In genomic region chr1:18480315-18481189, GRCh38 we compare ENCODE assay signal across 11 cellular contexts. TPM values are rescaled to one million over a fixed set of nuclear protein-coding genes. Genes with fewer than 3 reads are reported as not detected.
A peak's percentile ranks its signal among the peaks of the same experiment; 100 is the strongest.
DNase-seq lines count a peak whose midpoint lies in the region; ATAC-seq, FAIRE-seq and TF ChIP-seq lines count a peak whose summit lies in the region.
"Had no signal": no experiment of that assay in that cellular context is flagged by ENCODE, and none has a peak within 500 bp of the region (broad histone marks: within the 10 kb centered on the region; RNA-seq: fewer than 3 reads in every experiment).

Gene KLHDC7A (plus strand): TSS chr1:18480930. CDS start chr1:18480982, 52 bp downstream.

- H3K4me1 ChIP-seq in small intestine (ENCODE audit: control insufficient read depth in 2 of 2, insufficient read depth in 1 of 2, low read depth in 1 of 2, low read length in 1 of 2) = no peaks in the 10 kb centered on the region
- H3K4me1 ChIP-seq in aorta (ENCODE audit: control insufficient read depth in 1 of 2, insufficient read depth in 2 of 2, low read length in 2 of 2) = no peaks in the 10 kb centered on the region

- H3K27me3 Mint-ChIP-seq in CD4-positive, alpha-beta T cell = peaks cover 42% of the 10 kb centered on the region

- no peak within 1 kb of the TSS for H3K4me3 Mint-ChIP-seq in CD4-positive, alpha-beta T cell
- H3K4me3 Mint-ChIP-seq: natural killer cell had no signal

- no peaks in the 10 kb centered on the region for H3K9me3 Mint-ChIP-seq in CD4-positive, alpha-beta T cell
- H3K9me3 Mint-ChIP-seq: natural killer cell had no signal

- H3K27me3 ChIP-seq in small intestine (ENCODE audit: control insufficient read depth in 2 of 2, insufficient read depth in 2 of 2, low read length in 2 of 2) = no peaks in the 10 kb centered on the region
- no peaks in the 10 kb centered on the region for H3K27me3 ChIP-seq in aorta (ENCODE audit: control insufficient read depth in 1 of 2, insufficient read depth in 2 of 2, low read length in 1 of 2)
- H3K27me3 ChIP-seq in CD4-positive, alpha-beta T cell (ENCODE audit: control insufficient read depth, insufficient read depth, low read length) = peaks cover 7% of the 10 kb centered on the region

- intact Hi-C loops in aorta (cut with DNase I) = no loop called here
- intact Hi-C loops in CD4-positive, alpha-beta T cell (cut with DNase I, micrococcal nuclease) = no loop called here

- ATAC-seq in aorta (ENCODE audit: low FRiP score) = no peak
- ATAC-seq in GM19351 (IDR thresholded peaks at IDR 0.05; ENCODE audit: unreplicated experiment) = no peak
- ATAC-seq in CD4-positive, alpha-beta T cell (ENCODE audit: poor library complexity) = no peak

- no peaks in the 10 kb centered on the region for H3K36me3 Mint-ChIP-seq in CD4-positive, alpha-beta T cell (ENCODE audit: low read depth)
- H3K36me3 Mint-ChIP-seq: natural killer cell had no signal

- CTCF ChIA-PET in CD4-positive, alpha-beta T cell (lab: Charles Lee) = no interaction called here
- CTCF ChIA-PET in HEK293T (lab: Yijun Ruan, JAX) = no interaction called here

- no peaks in the 10 kb centered on the region for H3K9me3 ChIP-seq in small intestine (ENCODE audit: control insufficient read depth, low read depth)
- H3K9me3 ChIP-seq in aorta (ENCODE audit: control insufficient read depth, low read length) = no peaks in the 10 kb centered on the region
- no peaks in the 10 kb centered on the region for H3K9me3 ChIP-seq in CD4-positive, alpha-beta T cell (ENCODE audit: control insufficient read depth, low read length)

- no peak within 1 kb of the TSS for H3K27ac Mint-ChIP-seq in CD4-positive, alpha-beta T cell
- H3K27ac Mint-ChIP-seq: natural killer cell had no signal

- TF ChIP-seq CTCF in CD4-positive, alpha-beta T cell (IDR thresholded peaks at IDR 0.05) = no peak

- no peak for FAIRE-seq in small intestine (lab: Jason Lieb, UNC)
- FAIRE-seq: endothelial cell of umbilical vein had no signal

- DNase-seq in HK-2 (ENCODE audit: unreplicated experiment) (peak; percentile 79), RPMI8226 (peak; percentile 30), iPS-NIHi11 (ENCODE audit: low spot score) (peak; percentile 90), small intestine (peak; percentile 5), aorta (no peak), HEK293T (ENCODE audit: extremely low spot score) (no peak)
- DNase-seq in CD4-positive, alpha-beta T cell = no peak
- DNase-seq: natural killer cell, T-helper 2 cell had no signal

- no peaks in the 10 kb centered on the region for H3K4me1 Mint-ChIP-seq in CD4-positive, alpha-beta T cell (ENCODE audit: low read depth)
- H3K4me1 Mint-ChIP-seq: natural killer cell had no signal

- H3K27ac ChIP-seq in small intestine (ENCODE audit: low read depth in 1 of 2, low read length in 1 of 2) (no peak within 1 kb of the TSS), aorta (ENCODE audit: low read depth in 1 of 2, low read length in 2 of 2) (no peak within 1 kb of the TSS)
- H3K27ac ChIP-seq in CD4-positive, alpha-beta T cell (ENCODE audit: low read depth, low read length) = no peak within 1 kb of the TSS

- no peak within 1 kb of the TSS for H3K4me3 ChIP-seq in small intestine (ENCODE audit: low read depth in 1 of 2, low read length in 2 of 2)
- H3K4me3 ChIP-seq in aorta (ENCODE audit: low read length in 2 of 2) = no peak within 1 kb of the TSS

- POLR2A ChIA-PET in CD4-positive, alpha-beta T cell (lab: Charles Lee) = no interaction called here
- POLR2A ChIA-PET in HEK293T (lab: Yijun Ruan, JAX) = no interaction called here

- H3K36me3 ChIP-seq in small intestine (ENCODE audit: control insufficient read depth in 2 of 2, insufficient read depth in 2 of 2, low read length in 2 of 2) = no peaks in the 10 kb centered on the region
- H3K36me3 ChIP-seq in aorta (ENCODE audit: control insufficient read depth in 1 of 2, insufficient read depth in 2 of 2, low read length in 1 of 2) = no peaks in the 10 kb centered on the region

- 15 to 44% (median 24%) methylated on average over 13 of the region's 13 CpGs for WGBS in small intestine, 3 donors
- WGBS in aorta, 2 donors = 24 to 35% methylated on average over 13 of the region's 13 CpGs

TF ChIP-seq in HEK293T, 16 proteins besides CTCF, POLR2A, EP300 and RAD21:
- TF ChIP-seq TARDBP (IDR thresholded peaks at IDR 0.05) (no peak), NFRKB (IDR thresholded peaks at IDR 0.05) (no peak), L3MBTL2 (conservative IDR thresholded peaks at IDR 0.05) (no peak), ELF4 (IDR thresholded peaks at IDR 0.05) (no peak), ARNT (IDR thresholded peaks at IDR 0.05) (no peak), CTBP1 (IDR thresholded peaks at IDR 0.05; ENCODE audit: borderline replicate concordance) (no peak), SUZ12 (IDR thresholded peaks at IDR 0.05) (no peak), HDGF (IDR thresholded peaks at IDR 0.05; ENCODE audit: borderline replicate concordance) (no peak), FOXM1 (IDR thresholded peaks at IDR 0.05; ENCODE audit: borderline replicate concordance) (no peak), BHLHE40 (IDR thresholded peaks at IDR 0.05; ENCODE audit: borderline replicate concordance) (no peak), LEF1 (IDR thresholded peaks at IDR 0.05; ENCODE audit: borderline replicate concordance) (no peak), SP1 (IDR thresholded peaks at IDR 0.05) (no peak), FOXA1 (IDR thresholded peaks at IDR 0.05) (no peak), PKNOX1 (IDR thresholded peaks at IDR 0.05) (no peak), ZNF384 (IDR thresholded peaks at IDR 0.05) (no peak), FOXK2 (IDR thresholded peaks at IDR 0.05) (no peak)

RNA-seq across cellular contexts. Expression of gene KLHDC7A, which starts in this region (rescaled TPM):
- polyA plus RNA-seq in small intestine = under 1 TPM; 0.19 to 0.27 (median 0.22) TPM
- not detected for total RNA-seq in aorta
- polyA plus RNA-seq in aorta = not detected
- not detected for total RNA-seq in CD4-positive, alpha-beta T cell
- total RNA-seq: endothelial cell of umbilical vein had no signal
- polyA plus RNA-seq: endothelial cell of umbilical vein had no signal

Comparison
In these comparisons a context has a peak if more than half of its experiments do, and no peak if none do; other contexts are left out.
1. Peak in DNase-seq in small intestine; RNA of the gene not detected or under 1 TPM.
2. DNase-seq: peak in HK-2 (single experiment), RPMI8226 (single experiment) and iPS-NIHi11 (single experiment); none in aorta (0 of 2), CD4-positive, alpha-beta T cell (0 of 10) and HEK293T (single experiment).